9 cellular contexts compared by ENCODE assay signal in the genomic region with DNA sequence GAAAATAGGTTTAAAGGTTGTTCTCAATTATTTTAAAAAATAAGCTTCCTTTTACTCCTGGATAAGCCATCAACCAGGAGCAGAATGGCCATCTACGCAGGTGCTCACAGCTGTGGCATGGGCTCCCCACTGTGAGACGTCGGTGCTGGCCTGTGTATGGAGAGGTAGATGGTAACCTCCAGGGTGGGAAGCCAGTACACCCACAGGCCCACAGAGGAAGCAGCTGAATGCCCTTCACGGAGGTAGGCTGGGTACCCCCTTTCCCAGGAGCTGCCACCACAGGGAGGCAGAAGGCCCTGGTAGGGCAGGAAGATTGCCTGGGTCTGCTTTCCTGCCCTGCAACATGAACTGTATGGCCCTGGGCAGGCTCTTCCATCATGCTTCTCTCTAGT. TPM values are rescaled to one million over a fixed set of nuclear protein-coding genes. Genes with fewer than 3 reads are reported as not detected.
DNase-seq lines count a peak whose midpoint lies in the region; ATAC-seq, FAIRE-seq and TF ChIP-seq lines count a peak whose summit lies in the region.
"Not testable (repeated sequence)": the region's sequence is repeated elsewhere in the genome, so short reads cannot be mapped to it uniquely, and the experiment has no call there.
"Had no signal": no experiment of that assay in that cellular context is flagged by ENCODE, and none has a peak within 500 bp of the region (broad histone marks: within the 10 kb centered on the region; RNA-seq: fewer than 3 reads in every experiment).

No MANE protein-coding gene starts in this region.

- H3K27ac ChIP-seq in CD8-positive, alpha-beta T cell (ENCODE audit: low read depth, low read length); esophagus muscularis mucosa (replicated peaks in 1 of 4); HepG2 (ENCODE audit: extremely low read length, insufficient read depth, low read length): not testable (repeated sequence)

- H3K36me3 ChIP-seq in CD8-positive, alpha-beta T cell (ENCODE audit: insufficient read depth, low read length): peaks cover 30% of the 10 kb centered on the region
- not testable (repeated sequence) for H3K36me3 ChIP-seq in Loucy (ENCODE audit: insufficient read depth, low read length); esophagus muscularis mucosa; HepG2 (replicated peaks in 1 of 2; ENCODE audit: control insufficient read depth in 1 of 2, insufficient read depth in 2 of 2, low read length in 2 of 2)

- peak overlapping the region; percentile 55 for H3K27ac Mint-ChIP-seq in CD8-positive, alpha-beta T cell
- H3K27ac Mint-ChIP-seq in WTC11; stimulated activated naive CD8-positive, alpha-beta T cell treated with anti-CD3 and anti-CD28 coated beads, Interleukin-15, amount 100 ng/mL, for 72 hours: not testable (repeated sequence)
- peak overlapping the region; percentile 83 for H3K27ac Mint-ChIP-seq in activated naive CD8-positive, alpha-beta T cell

- not testable (repeated sequence) for H2AFZ ChIP-seq in Loucy (ENCODE audit: low read length); HepG2 (ENCODE audit: low read length)

- not testable (repeated sequence) for ATAC-seq in CD8-positive, alpha-beta T cell
- ATAC-seq in WTC11: peak; percentile 43
- ATAC-seq in HepG2: peak; percentile 60
- peak; percentile 13 for ATAC-seq in stimulated activated naive CD8-positive, alpha-beta T cell treated with anti-CD3 and anti-CD28 coated beads, Interleukin-15, amount 100 ng/mL, for 72 hours

- not testable (repeated sequence) for H3F3A ChIP-seq in Loucy (ENCODE audit: low read depth)

- not testable (repeated sequence) for H3K27me3 ChIP-seq in CD8-positive, alpha-beta T cell (ENCODE audit: insufficient read depth, low read length); Loucy (ENCODE audit: insufficient read depth, low read length, poor library complexity, severe bottlenecking); esophagus muscularis mucosa
- peaks cover 2 to 27% of the 10 kb centered on the region in 2 experiments; a peak in 3 of 5 replicates for H3K27me3 ChIP-seq in HepG2 (ENCODE audit: control insufficient read depth in 1 of 2, insufficient read depth in 2 of 2, low read length in 2 of 2)

- H3K79me2 ChIP-seq in Loucy (ENCODE audit: insufficient read depth, low read length); HepG2 (ENCODE audit: insufficient read depth, low read length): not testable (repeated sequence)

- peaks cover 51% of the 10 kb centered on the region for H3K4me1 Mint-ChIP-seq in CD8-positive, alpha-beta T cell (ENCODE audit: low read depth)
- not testable (repeated sequence) for H3K4me1 Mint-ChIP-seq in WTC11
- H3K4me1 Mint-ChIP-seq in activated naive CD8-positive, alpha-beta T cell (ENCODE audit: low read depth): peaks cover 42% of the 10 kb centered on the region
- H3K4me1 Mint-ChIP-seq in stimulated activated naive CD8-positive, alpha-beta T cell treated with anti-CD3 and anti-CD28 coated beads, Interleukin-15, amount 100 ng/mL, for 72 hours: peaks cover 41% of the 10 kb centered on the region

- H3K36me3 Mint-ChIP-seq in CD8-positive, alpha-beta T cell: peaks cover 78% of the 10 kb centered on the region
- not testable (repeated sequence) for H3K36me3 Mint-ChIP-seq in WTC11
- peaks cover 11% of the 10 kb centered on the region for H3K36me3 Mint-ChIP-seq in activated naive CD8-positive, alpha-beta T cell

- WGBS in esophagus muscularis mucosa: 59% methylated on average over 4 of the region's 4 CpGs
- WGBS in HepG2 (ENCODE audit: low lambda C conversion rate): 58% methylated on average over 4 of the region's 4 CpGs

- H3K9me3 Mint-ChIP-seq in CD8-positive, alpha-beta T cell; WTC11; activated naive CD8-positive, alpha-beta T cell (ENCODE audit: low read depth); stimulated activated naive CD8-positive, alpha-beta T cell treated with anti-CD3 and anti-CD28 coated beads, Interleukin-15, amount 100 ng/mL, for 72 hours: not testable (repeated sequence)

- not testable (repeated sequence) for H4K20me1 ChIP-seq in Loucy (ENCODE audit: insufficient read depth, low read length, poor library complexity, severe bottlenecking); HepG2 (ENCODE audit: insufficient read depth, low read length)

- H3K4me3 ChIP-seq in CD8-positive, alpha-beta T cell (ENCODE audit: low read depth, low read length); Loucy (ENCODE audit: low read length, poor library complexity, severe bottlenecking); esophagus muscularis mucosa; HepG2 (replicated peaks in 1 of 3; ENCODE audit: insufficient read depth in 1 of 3, low read depth in 2 of 3, low read length in 3 of 3): not testable (repeated sequence)

- not testable (repeated sequence) for H3K9me2 ChIP-seq in Loucy (replicated peaks; ENCODE audit: low read depth, low read length)

- TF ChIP-seq EP300 in esophagus muscularis mucosa (IDR thresholded peaks at IDR 0.05); HepG2 (IDR thresholded peaks at IDR 0.05; ENCODE audit: low read depth in 2 of 2, low read length in 2 of 2); HepG2 (CRISPR knock-in tag; IDR thresholded peaks at IDR 0.05; ENCODE audit: borderline replicate concordance): not testable (repeated sequence)

- intact Hi-C loops in CD8-positive, alpha-beta T cell (cut with DNase I, micrococcal nuclease); esophagus muscularis mucosa (cut with DNase I); HepG2 (cut with micrococcal nuclease; ENCODE audit: unreplicated experiment): not testable (repeated sequence)

- not testable (repeated sequence) for DNase-seq in CD8-positive, alpha-beta T cell; WTC11 (ENCODE audit: low spot score); HepG2 (ENCODE audit: low spot score); stimulated activated naive CD8-positive, alpha-beta T cell treated with anti-CD3 and anti-CD28 coated beads, Interleukin-15, amount 100 ng/mL, for 72 hours
- peak; percentile 37 for DNase-seq in esophagus muscularis mucosa (ENCODE audit: extremely low spot score)

- not testable (repeated sequence) for H3K4me2 ChIP-seq in Loucy (ENCODE audit: low read depth, low read length, poor library complexity, severe bottlenecking); HepG2 (ENCODE audit: low read depth, low read length)

- H3K4me1 ChIP-seq in CD8-positive, alpha-beta T cell (ENCODE audit: insufficient read depth, low read length); Loucy (ENCODE audit: insufficient read depth, low read length, poor library complexity, severe bottlenecking); esophagus muscularis mucosa; HepG2 (ENCODE audit: insufficient read depth, low read length): not testable (repeated sequence)

- H3K9ac ChIP-seq in Loucy (ENCODE audit: low read depth, low read length, poor library complexity, severe bottlenecking); HepG2 (ENCODE audit: insufficient read depth, low read depth, low read length): not testable (repeated sequence)

- FAIRE-seq in HepG2 (lab: Jason Lieb, UNC): not testable (repeated sequence)

- H3K9me3 ChIP-seq in CD8-positive, alpha-beta T cell (ENCODE audit: low read length); Loucy (ENCODE audit: insufficient read depth, low read depth, low read length); esophagus muscularis mucosa; HepG2 (ENCODE audit: low read length): not testable (repeated sequence)

- not testable (repeated sequence) for TF ChIP-seq RAD21 in HepG2 (CRISPR knock-in tag; IDR thresholded peaks at IDR 0.05)

- not testable (repeated sequence) for TF ChIP-seq POLR2A in esophagus muscularis mucosa (IDR thresholded peaks at IDR 0.05; ENCODE audit: low read depth); HepG2 (IDR thresholded peaks at IDR 0.05; ENCODE audit: insufficient read depth in 1 of 2, low read depth in 2 of 2, low read length in 2 of 2)

- TF ChIP-seq CTCF in CD8-positive, alpha-beta T cell (IDR thresholded peaks at IDR 0.05); esophagus muscularis mucosa (IDR thresholded peaks at IDR 0.05); HepG2 (CRISPR knock-in tag; IDR thresholded peaks at IDR 0.05): not testable (repeated sequence)
- TF ChIP-seq CTCF in Loucy (conservative IDR thresholded peaks at IDR 0.05; ENCODE audit: low read length) (0 out of 2 replicates have a peak, but pooled peaks have one; percentile 10), WTC11 (IDR thresholded peaks at IDR 0.05) (peak; percentile 11; the same call in 1 of the 2 replicates)

- CTCF ChIA-PET in CD8-positive, alpha-beta T cell (lab: Charles Lee): interaction anchor here (0.8 to 2.0 kb wide), 7 partner anchors 8 to 69 kb away, joined by 3 to 7 read pairs (median 5); no protein-coding TSS in a partner anchor
- CTCF ChIA-PET in WTC11 (lab: Charles Lee) (interaction anchor here (1.6 kb wide), 1 partner anchor 27 kb away, joined by 5 read pairs; no protein-coding TSS in a partner anchor), HepG2 (lab: Yijun Ruan, JAX; ENCODE audit: low intra/inter-chr PET ratio, low total read pairs) (interaction anchor here (0.7 to 0.8 kb wide), 2 partner anchors 27 to 28 kb away, joined by 3 read pairs; no protein-coding TSS in a partner anchor)

- not testable (repeated sequence) for H3K27me3 Mint-ChIP-seq in CD8-positive, alpha-beta T cell (ENCODE audit: low read depth); WTC11 (ENCODE audit: low read depth); activated naive CD8-positive, alpha-beta T cell; stimulated activated naive CD8-positive, alpha-beta T cell treated with anti-CD3 and anti-CD28 coated beads, Interleukin-15, amount 100 ng/mL, for 72 hours

- not testable (repeated sequence) for H3K4me3 Mint-ChIP-seq in CD8-positive, alpha-beta T cell; WTC11; activated naive CD8-positive, alpha-beta T cell; stimulated activated naive CD8-positive, alpha-beta T cell treated with anti-CD3 and anti-CD28 coated beads, Interleukin-15, amount 100 ng/mL, for 72 hours

- BruUV-seq in HepG2 (replicated peaks; lab: Mats Ljungman, UMichigan): not testable (repeated sequence)

- POLR2A ChIA-PET in CD8-positive, alpha-beta T cell (lab: Charles Lee); WTC11 (lab: Charles Lee); HepG2 (lab: Yijun Ruan, JAX): not testable (repeated sequence)

- in situ Hi-C loops in HepG2 (cut with HindIII; ENCODE audit: extremely low pct_ligation_motif_present, low pct_unique_long_range_greater_than_20kb): not testable (repeated sequence)

RNA-seq across cellular contexts. Expression of a gene that starts 30.4 kb away (rescaled TPM):
- total RNA-seq in CD8-positive, alpha-beta T cell: not detected
- not detected in 3 replicates for total RNA-seq in WTC11 (2021)
- not detected for total RNA-seq in esophagus muscularis mucosa
- not detected in 2 replicates for total RNA-seq in HepG2 (2016; rRNA removed; fragmentation: Illumina TruSeq; extraction: Trizol)
- not detected in 2 replicates for total RNA-seq in HepG2 (2016; cell fraction: cytosol; rRNA removed; fragmentation: Illumina TruSeq; extraction: Trizol; ENCODE audit: low read depth)
- total RNA-seq in HepG2 (2016; cell fraction: insoluble cytoplasmic fraction; rRNA removed; fragmentation: Illumina TruSeq; extraction: Trizol): not detected in 2 replicates
- not detected in 2 replicates for total RNA-seq in HepG2 (2016; cell fraction: membrane; rRNA removed; fragmentation: Illumina TruSeq; extraction: Trizol)
- total RNA-seq in HepG2 (2016; cell fraction: nucleus; rRNA removed; fragmentation: Illumina TruSeq; extraction: Trizol): not detected in 2 replicates
- polyA plus RNA-seq in HepG2 (2011; rRNA removed): not detected in 2 replicates
- polyA plus RNA-seq in HepG2 (2011; cell fraction: cytosol; rRNA removed): not detected in 2 replicates
- not detected in 2 replicates for polyA plus RNA-seq in HepG2 (2011; cell fraction: nucleus; rRNA removed)
- not detected in 2 replicates for polyA plus RNA-seq in HepG2 (2012)
- not detected in 2 replicates for polyA plus RNA-seq in HepG2 (2016; cell fraction: cytosol; fragmentation: Illumina TruSeq; extraction: Trizol; ENCODE audit: low read depth)
- polyA plus RNA-seq in HepG2 (2016; cell fraction: insoluble cytoplasmic fraction; fragmentation: Illumina TruSeq; extraction: Trizol; ENCODE audit: low read depth): not detected in 2 replicates
- not detected in 2 replicates for polyA plus RNA-seq in HepG2 (2016; cell fraction: membrane; fragmentation: Illumina TruSeq; extraction: Trizol; ENCODE audit: low read depth)
- not detected in 2 replicates for polyA plus RNA-seq in HepG2 (2016; cell fraction: nucleus; fragmentation: Illumina TruSeq; extraction: Trizol; ENCODE audit: insufficient read depth, low read depth)
- not detected in 2 replicates for polyA minus RNA-seq in HepG2 (2011; rRNA and poly(A)+ RNA removed; ENCODE audit: low replicate concordance)
- not detected in 2 replicates for polyA minus RNA-seq in HepG2 (2011; cell fraction: cytosol; rRNA and poly(A)+ RNA removed)
- polyA minus RNA-seq in HepG2 (2011; cell fraction: nucleus; rRNA and poly(A)+ RNA removed): not detected in 2 replicates
- total RNA-seq: Daoy had no signal
- polyA plus RNA-seq: AG04450 had no signal
